8 cellular contexts compared by ENCODE assay signal in genomic region chr3:169148448-169149348, GRCh38.
A peak's percentile ranks its signal among the peaks of the same experiment; 100 is the strongest.
DNase-seq lines count a peak whose midpoint lies in the region; ATAC-seq and TF ChIP-seq lines count a peak whose summit lies in the region.

No MANE protein-coding gene starts in this region.

- H3K27ac ChIP-seq in parathyroid adenoma = no peak overlapping the region

- H3K4me3 ChIP-seq in epithelial cell of esophagus (ENCODE audit: low read length) = peak overlapping the region; percentile 43
- peak overlapping the region; percentile 36 for H3K4me3 ChIP-seq in parathyroid adenoma (ENCODE audit: low read depth, low read length)

- H3K4me2 ChIP-seq in parathyroid adenoma (ENCODE audit: low read length) = no peak overlapping the region

- H3K9me3 ChIP-seq in parathyroid adenoma (ENCODE audit: control insufficient read depth, low read length) = no peaks in the 10 kb centered on the region

- no peak overlapping the region for H3K9ac ChIP-seq in parathyroid adenoma

- peaks cover 6% of the 10 kb centered on the region for H3K4me1 ChIP-seq in parathyroid adenoma

- H3K36me3 ChIP-seq in parathyroid adenoma (ENCODE audit: control insufficient read depth, insufficient read depth, low read length) = no peaks in the 10 kb centered on the region

- no peaks in the 10 kb centered on the region for H3K79me2 ChIP-seq in parathyroid adenoma

- peak overlapping the region; percentile 63 for H2AFZ ChIP-seq in parathyroid adenoma

- peak; percentile 8 for ATAC-seq in GM19324 (IDR thresholded peaks at IDR 0.05; ENCODE audit: low FRiP score, unreplicated experiment)
- peak; percentile 3 for ATAC-seq in HG03457 (IDR thresholded peaks at IDR 0.05; ENCODE audit: unreplicated experiment)
- no peak for ATAC-seq in esophagus mucosa

- H3K27me3 ChIP-seq in parathyroid adenoma (ENCODE audit: control insufficient read depth, insufficient read depth, low read length) = peaks cover 8% of the 10 kb centered on the region

- DNase-seq in epithelial cell of esophagus (ENCODE audit: low read depth) (no peak), iPS-NIHi11 (ENCODE audit: low spot score) (no peak), anterior cingulate cortex (lab: John Stamatoyannopoulos, UW) (no peak)
- DNase-seq in stimulated activated CD4-positive, alpha-beta T cell treated with anti-CD3 and anti-CD28 coated beads, Interleukin-1b, Interleukin-23, amount 100 ng/mL, for 48 hours = no peak

- TF ChIP-seq CTCF in epithelial cell of esophagus (IDR thresholded peaks at IDR 0.05; ENCODE audit: insufficient read depth, low read depth, low read length, missing control alignments) (no peak), parathyroid adenoma (IDR thresholded peaks at IDR 0.05) (no peak)
